ENCODE assay signal across 14 cellular contexts in the genomic region with DNA sequence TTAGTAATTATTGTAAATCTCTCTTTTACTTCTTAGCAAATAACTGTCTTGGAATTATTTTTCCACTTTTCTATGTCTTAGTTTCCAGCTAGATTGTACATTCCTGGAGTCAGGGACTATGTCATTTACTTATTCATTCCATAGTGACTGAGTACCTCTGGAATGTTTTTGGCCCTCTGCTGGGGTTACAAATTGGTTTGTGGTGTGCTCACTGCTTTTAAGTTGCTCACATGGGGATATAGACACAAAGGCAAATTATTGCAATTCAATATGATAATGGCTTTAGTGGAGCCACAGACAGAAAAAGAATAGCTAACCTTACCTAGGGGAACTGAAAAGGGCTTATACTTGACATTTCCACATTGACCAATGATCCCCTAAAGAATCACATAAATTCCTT.
A peak's percentile ranks its signal among the peaks of the same experiment; 100 is the strongest.
DNase-seq lines count a peak whose midpoint lies in the region; ATAC-seq and TF ChIP-seq lines count a peak whose summit lies in the region.
"Had no signal": no experiment of that assay in that cellular context is flagged by ENCODE, and none has a peak within 500 bp of the region (broad histone marks: within the 10 kb centered on the region; RNA-seq: fewer than 3 reads in every experiment).

No MANE protein-coding gene starts in this region.

- no peak for TF ChIP-seq CTCF in PC-9 (conservative IDR thresholded peaks at IDR 0.05)
- TF ChIP-seq CTCF in osteocyte (IDR thresholded peaks at IDR 0.05): peak; percentile 21
- TF ChIP-seq CTCF in esophagus muscularis mucosa (IDR thresholded peaks at IDR 0.05): no peak

- H3K4me1 ChIP-seq in PC-9 (replicated peaks; ENCODE audit: insufficient read depth): 0 out of 2 replicates have a peak, but pooled peaks cover 7% of the 10 kb centered on the region
- H3K4me1 ChIP-seq in esophagus muscularis mucosa: no peaks in the 10 kb centered on the region

- DNase-seq in EL (peak; percentile 95), PC-9 (peak; percentile 11 to 39), epidermal melanocyte (ENCODE audit: insufficient read length, low spot score) (peak; percentile 71), osteocyte (ENCODE audit: extremely low spot score, unreplicated experiment) (peak; percentile 46), esophagus muscularis mucosa (ENCODE audit: extremely low spot score) (no peak)
- no peak for DNase-seq in naive thymus-derived CD8-positive, alpha-beta T cell
- no peak for DNase-seq in stimulated activated naive B cell treated with anti-CD40 and anti-IgM and Interleukin-4, amounts not matched to agents 10 μg/mL and 1 μg/mL and 100 μg/mL, for 72 hours
- DNase-seq: dorsolateral prefrontal cortex, GOT3, NCI-H1436 treated with DMSO at 0.1 percent for 48 hours, nucleus accumbens, WERI-Rb-1 had no signal

- H3K9me2 ChIP-seq in PC-9 (ENCODE audit: insufficient read depth): no peaks in the 10 kb centered on the region

- H4K20me1 ChIP-seq in PC-9 (ENCODE audit: insufficient read depth): no peaks in the 10 kb centered on the region

- TF ChIP-seq EP300 in esophagus muscularis mucosa (IDR thresholded peaks at IDR 0.05): no peak

- H3K36me3 ChIP-seq in PC-9 (ENCODE audit: low read depth) (no peaks in the 10 kb centered on the region), esophagus muscularis mucosa (no peaks in the 10 kb centered on the region)
- H3K36me3 ChIP-seq: WERI-Rb-1 had no signal

- H3K4me3 Mint-ChIP-seq in osteocyte (ENCODE audit: unreplicated experiment): no peak overlapping the region
- H3K4me3 Mint-ChIP-seq in naive thymus-derived CD8-positive, alpha-beta T cell: no peak overlapping the region
- H3K4me3 Mint-ChIP-seq in stimulated activated naive B cell treated with anti-CD40 and anti-IgM and Interleukin-4, amounts not matched to agents 10 μg/mL and 1 μg/mL and 100 μg/mL, for 72 hours: no peak overlapping the region
- H3K4me3 Mint-ChIP-seq: activated T-helper 17 cell treated with anti-CD3 and anti-CD28 coated beads, Interleukin-2, amount 50 U/mL, for 72 hours had no signal

- no TSS peak for BruUV-seq in PC-9 (replicated peaks; lab: Mats Ljungman, UMichigan)

- H3K27ac ChIP-seq in PC-9 (no peak overlapping the region), esophagus muscularis mucosa (replicated peaks in 1 of 4) (no peak overlapping the region)
- H3K27ac ChIP-seq: dorsolateral prefrontal cortex, WERI-Rb-1 had no signal

- no peak overlapping the region for H3K4me2 ChIP-seq in PC-9

- H3K27me3 ChIP-seq in PC-9 (ENCODE audit: insufficient read depth, low read depth) (no peaks in the 10 kb centered on the region), esophagus muscularis mucosa (no peaks in the 10 kb centered on the region)

- CTCF ChIA-PET in PC-9 (lab: Charles Lee): no interaction called here

- no peak overlapping the region for H3K4me3 ChIP-seq in PC-9
- no peak overlapping the region for H3K4me3 ChIP-seq in esophagus muscularis mucosa
- H3K4me3 ChIP-seq: dorsolateral prefrontal cortex had no signal

- no peaks in the 10 kb centered on the region for H3F3A ChIP-seq in PC-9 (ENCODE audit: insufficient read depth, low read depth)

- no peaks in the 10 kb centered on the region for H3K9me3 Mint-ChIP-seq in osteocyte (ENCODE audit: unreplicated experiment)
- H3K9me3 Mint-ChIP-seq in naive thymus-derived CD8-positive, alpha-beta T cell: peaks cover 0 to 11% (median 3%) of the 10 kb centered on the region in 9 donors
- peaks cover 0 to 1% of the 10 kb centered on the region in 2 donors for H3K9me3 Mint-ChIP-seq in stimulated activated naive B cell treated with anti-CD40 and anti-IgM and Interleukin-4, amounts not matched to agents 10 μg/mL and 1 μg/mL and 100 μg/mL, for 72 hours
- H3K9me3 Mint-ChIP-seq: activated T-helper 17 cell treated with anti-CD3 and anti-CD28 coated beads, Interleukin-2, amount 50 U/mL, for 72 hours had no signal

- H3K27ac Mint-ChIP-seq in osteocyte (ENCODE audit: unreplicated experiment): peak overlapping the region; percentile 74
- no peak overlapping the region for H3K27ac Mint-ChIP-seq in naive thymus-derived CD8-positive, alpha-beta T cell
- no peak overlapping the region for H3K27ac Mint-ChIP-seq in stimulated activated naive B cell treated with anti-CD40 and anti-IgM and Interleukin-4, amounts not matched to agents 10 μg/mL and 1 μg/mL and 100 μg/mL, for 72 hours
- H3K27ac Mint-ChIP-seq: activated T-helper 17 cell treated with anti-CD3 and anti-CD28 coated beads, Interleukin-2, amount 50 U/mL, for 72 hours had no signal

- H3K27me3 Mint-ChIP-seq in osteocyte (ENCODE audit: unreplicated experiment): no peaks in the 10 kb centered on the region
- H3K27me3 Mint-ChIP-seq in naive thymus-derived CD8-positive, alpha-beta T cell: peaks cover 0 to 9% (median 4%) of the 10 kb centered on the region in 5 donors
- peaks cover 0 to 23% of the 10 kb centered on the region in 2 donors for H3K27me3 Mint-ChIP-seq in stimulated activated naive B cell treated with anti-CD40 and anti-IgM and Interleukin-4, amounts not matched to agents 10 μg/mL and 1 μg/mL and 100 μg/mL, for 72 hours

- POLR2A ChIA-PET in PC-9 (lab: Charles Lee; ENCODE audit: unreplicated experiment): interaction anchor here (0.6 kb wide), 1 partner anchor 878 kb away, joined by 3 read pairs; no protein-coding TSS in a partner anchor
- POLR2A ChIA-PET in naive thymus-derived CD8-positive, alpha-beta T cell (lab: Charles Lee): no interaction called here

- peaks cover 35% of the 10 kb centered on the region for H3K4me1 Mint-ChIP-seq in osteocyte (ENCODE audit: unreplicated experiment)
- no peaks in the 10 kb centered on the region for H3K4me1 Mint-ChIP-seq in naive thymus-derived CD8-positive, alpha-beta T cell
- no peaks in the 10 kb centered on the region for H3K4me1 Mint-ChIP-seq in stimulated activated naive B cell treated with anti-CD40 and anti-IgM and Interleukin-4, amounts not matched to agents 10 μg/mL and 1 μg/mL and 100 μg/mL, for 72 hours
- H3K4me1 Mint-ChIP-seq: activated T-helper 17 cell treated with anti-CD3 and anti-CD28 coated beads, Interleukin-2, amount 50 U/mL, for 72 hours had no signal

- intact Hi-C loops in PC-9 (cut with micrococcal nuclease; ENCODE audit: unreplicated experiment) (no loop called here), esophagus muscularis mucosa (cut with DNase I) (no loop called here)

- no peak overlapping the region for H2AFZ ChIP-seq in PC-9

- ATAC-seq in naive thymus-derived CD8-positive, alpha-beta T cell: no peak
- no peak for ATAC-seq in GM18873 (IDR thresholded peaks at IDR 0.05; ENCODE audit: low FRiP score, unreplicated experiment)
- no peak for ATAC-seq in stimulated activated naive B cell treated with anti-CD40 and anti-IgM and Interleukin-4, amounts not matched to agents 10 μg/mL and 1 μg/mL and 100 μg/mL, for 72 hours (replicated peaks)
- ATAC-seq: activated T-helper 17 cell treated with anti-CD3 and anti-CD28 coated beads, Interleukin-2, amount 50 U/mL, for 72 hours had no signal

- no peaks in the 10 kb centered on the region for H3K36me3 Mint-ChIP-seq in osteocyte (ENCODE audit: unreplicated experiment)
- peaks cover 0 to 4% (median 0%) of the 10 kb centered on the region in 3 donors for H3K36me3 Mint-ChIP-seq in naive thymus-derived CD8-positive, alpha-beta T cell
- H3K36me3 Mint-ChIP-seq in stimulated activated naive B cell treated with anti-CD40 and anti-IgM and Interleukin-4, amounts not matched to agents 10 μg/mL and 1 μg/mL and 100 μg/mL, for 72 hours: no peaks in the 10 kb centered on the region

- H3K9me3 ChIP-seq in PC-9 (ENCODE audit: insufficient read depth, low read depth) (no peaks in the 10 kb centered on the region), esophagus muscularis mucosa (peaks cover 0 to 5% (median under 1%) of the 10 kb centered on the region in 4 donors)

- no peak for TF ChIP-seq POLR2A in esophagus muscularis mucosa (IDR thresholded peaks at IDR 0.05; ENCODE audit: low read depth)

- H3K79me2 ChIP-seq in PC-9 (ENCODE audit: low read depth): no peaks in the 10 kb centered on the region

Comparison
In these comparisons a context has a peak if more than half of its experiments do, and no peak if none do; other contexts are left out.
1. DNase-seq: peak in EL (single experiment), PC-9 (2 of 2), epidermal melanocyte (single experiment) and osteocyte (single experiment); none in esophagus muscularis mucosa (single experiment), naive thymus-derived CD8-positive, alpha-beta T cell (0 of 10) and stimulated activated naive B cell treated with anti-CD40 and anti-IgM and Interleukin-4, amounts not matched to agents 10 μg/mL and 1 μg/mL and 100 μg/mL, for 72 hours (single experiment).